15 cellular contexts compared by ENCODE assay signal in the genomic region with DNA sequence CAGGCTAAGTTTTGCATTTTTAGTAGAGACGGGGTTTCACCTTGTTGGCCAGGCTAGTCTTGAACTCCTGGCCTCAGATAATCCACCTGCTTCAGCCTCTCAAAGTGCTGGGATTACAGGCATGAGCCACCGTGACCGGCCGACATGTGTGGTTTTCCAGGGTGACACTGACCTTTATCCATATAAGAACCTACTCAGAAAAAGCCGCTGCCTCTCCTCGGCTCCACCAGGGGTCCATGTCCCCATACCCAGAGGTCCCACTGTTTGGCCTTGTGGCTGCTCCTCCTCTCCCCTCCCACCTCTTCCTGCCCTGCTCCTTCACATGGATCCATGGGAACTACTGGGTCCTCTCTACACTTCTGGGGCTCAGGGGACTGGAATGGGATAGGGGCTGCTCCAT.
DNase-seq lines count a peak whose midpoint lies in the region; ATAC-seq and TF ChIP-seq lines count a peak whose summit lies in the region.
"Had no signal": no experiment of that assay in that cellular context is flagged by ENCODE, and none has a peak within 500 bp of the region (broad histone marks: within the 10 kb centered on the region; RNA-seq: fewer than 3 reads in every experiment).

No MANE protein-coding gene starts in this region.

- no peaks in the 10 kb centered on the region for H3K23me2 ChIP-seq in H9 (ENCODE audit: insufficient read length, low read depth, low read length, poor library complexity, severe bottlenecking)

- H3K4me1 ChIP-seq in H9 (ENCODE audit: insufficient read depth, low read length) (no peaks in the 10 kb centered on the region), endodermal cell (ENCODE audit: control insufficient read depth, insufficient read depth, low read length) (no peaks in the 10 kb centered on the region), mesendoderm (ENCODE audit: control insufficient read depth, low read depth, low read length) (no peaks in the 10 kb centered on the region), lower lobe of right lung (no peaks in the 10 kb centered on the region)

- no peak overlapping the region for H4K91ac ChIP-seq in H9 (ENCODE audit: insufficient read length, low read depth, low read length)

- H3K9ac ChIP-seq in H9 (ENCODE audit: extremely low read depth, insufficient read length, low read length) (no peak overlapping the region), endodermal cell (ENCODE audit: extremely low read depth, low read length, poor library complexity, severe bottlenecking) (no peak overlapping the region), mesendoderm (ENCODE audit: low read length) (no peak overlapping the region)

- no peak overlapping the region for H3T11ph ChIP-seq in H9 (ENCODE audit: low read length)

- H3K18ac ChIP-seq in H9 (ENCODE audit: insufficient read length, low read depth, low read length) (no peak overlapping the region), mesendoderm (ENCODE audit: low read length) (no peak overlapping the region)

- no peak overlapping the region for H3K4ac ChIP-seq in H9 (ENCODE audit: low read depth, low read length)
- no peak overlapping the region for H3K4ac ChIP-seq in mesendoderm (ENCODE audit: low read depth, low read length)

- peaks cover 16 to 18% of the 10 kb centered on the region in 2 experiments for H3K4me1 Mint-ChIP-seq in H9
- peaks cover 4% of the 10 kb centered on the region for H3K4me1 Mint-ChIP-seq in endodermal cell
- H3K4me1 Mint-ChIP-seq in activated CD4-positive, alpha-beta memory T cell treated with anti-CD3 and anti-CD28 coated beads for 36 hours (ENCODE audit: low read depth): peaks cover 2% of the 10 kb centered on the region
- H3K4me1 Mint-ChIP-seq: CD4-positive, alpha-beta memory T cell had no signal

- H2BK15ac ChIP-seq in H9 (ENCODE audit: low read depth, low read length): no peak overlapping the region
- no peak overlapping the region for H2BK15ac ChIP-seq in mesendoderm (replicated peaks; ENCODE audit: low read depth)

- no CpG with 5 or more reads among the region's 6 CpGs for WGBS in H9 (ENCODE audit: extremely low coverage, insufficient read length, low lambda C conversion rate)
- WGBS in endodermal cell (ENCODE audit: insufficient coverage in 1 of 2, insufficient read length in 1 of 2), 2 experiments: 93 to 95% methylated on average over 6 of the region's 6 CpGs
- no CpG with 5 or more reads among the region's 6 CpGs for whole genome bisulfite sequencing in mesendoderm (ENCODE audit: extremely low coverage, insufficient coverage, low lambda C conversion rate)

- no peak overlapping the region for H2AK5ac ChIP-seq in H9 (ENCODE audit: insufficient read length, low read length)
- H2AK5ac ChIP-seq in mesendoderm (ENCODE audit: low read length): no peak overlapping the region

- no peak overlapping the region for H3K4me3 Mint-ChIP-seq in H9
- H3K4me3 Mint-ChIP-seq in endodermal cell: no peak overlapping the region
- H3K4me3 Mint-ChIP-seq in activated CD4-positive, alpha-beta memory T cell treated with anti-CD3 and anti-CD28 coated beads for 36 hours: no peak overlapping the region
- H3K4me3 Mint-ChIP-seq: CD4-positive, alpha-beta memory T cell had no signal

- H3K9me3 Mint-ChIP-seq in H9 (no peaks in the 10 kb centered on the region), endodermal cell (no peaks in the 10 kb centered on the region)
- no peaks in the 10 kb centered on the region for H3K9me3 Mint-ChIP-seq in activated CD4-positive, alpha-beta memory T cell treated with anti-CD3 and anti-CD28 coated beads for 36 hours
- H3K9me3 Mint-ChIP-seq: CD4-positive, alpha-beta memory T cell had no signal

- CTCF ChIA-PET in activated CD4-positive, alpha-beta memory T cell treated with anti-CD3 and anti-CD28 coated beads for 36 hours (lab: Charles Lee): no interaction called here

- H3K79me1 ChIP-seq in H9 (ENCODE audit: insufficient read depth, low read depth, low read length, poor library complexity, severe bottlenecking): no peaks in the 10 kb centered on the region
- H3K79me1 ChIP-seq in mesendoderm (ENCODE audit: low read length): no peaks in the 10 kb centered on the region

- H3K27me3 Mint-ChIP-seq in H9 (ENCODE audit: low read depth): no peaks in the 10 kb centered on the region
- H3K27me3 Mint-ChIP-seq in endodermal cell (ENCODE audit: insufficient read depth): no peaks in the 10 kb centered on the region
- peaks cover 11% of the 10 kb centered on the region for H3K27me3 Mint-ChIP-seq in activated CD4-positive, alpha-beta memory T cell treated with anti-CD3 and anti-CD28 coated beads for 36 hours

- H2BK120ac ChIP-seq in H9 (ENCODE audit: low read depth, low read length, poor library complexity, severe bottlenecking) (no peak overlapping the region), mesendoderm (ENCODE audit: low read depth, low read length) (no peak overlapping the region)

- no peak overlapping the region for H2BK5ac ChIP-seq in H9 (ENCODE audit: insufficient read length, low read length)
- no peak overlapping the region for H2BK5ac ChIP-seq in mesendoderm (ENCODE audit: low read length)

- no peak overlapping the region for H2BK12ac ChIP-seq in H9 (ENCODE audit: insufficient read length, low read depth, low read length)

- no peaks in the 10 kb centered on the region for H3K79me2 ChIP-seq in H9 (ENCODE audit: insufficient read depth, low read length)
- no peaks in the 10 kb centered on the region for H3K79me2 ChIP-seq in mesendoderm (ENCODE audit: control insufficient read depth, insufficient read depth, low read length)

- H3K56ac ChIP-seq in H9 (ENCODE audit: insufficient read length, low read depth, low read length) (no peak overlapping the region), mesendoderm (ENCODE audit: low read length) (no peak overlapping the region)

- no peaks in the 10 kb centered on the region for H3K9me3 ChIP-seq in H9 (ENCODE audit: control insufficient read depth, low read depth, low read length)
- H3K9me3 ChIP-seq in endodermal cell (ENCODE audit: control insufficient read depth, low read length): no peaks in the 10 kb centered on the region
- no peaks in the 10 kb centered on the region for H3K9me3 ChIP-seq in lower lobe of right lung

- no peak overlapping the region for H3K4me2 ChIP-seq in H9 (ENCODE audit: insufficient read depth, insufficient read length, low read length)
- H3K4me2 ChIP-seq in mesendoderm (ENCODE audit: low read length): no peak overlapping the region

- H3K36me3 Mint-ChIP-seq in H9 (ENCODE audit: insufficient read depth in 1 of 3, low read depth in 3 of 3): peaks cover 0 to 23% (median 14%) of the 10 kb centered on the region in 3 experiments; a peak in 5 of 7 replicates
- H3K36me3 Mint-ChIP-seq in endodermal cell (ENCODE audit: low read depth): peaks cover 23% of the 10 kb centered on the region
- H3K36me3 Mint-ChIP-seq in activated CD4-positive, alpha-beta memory T cell treated with anti-CD3 and anti-CD28 coated beads for 36 hours: no peaks in the 10 kb centered on the region
- H3K36me3 Mint-ChIP-seq: CD4-positive, alpha-beta memory T cell had no signal

- H3K14ac ChIP-seq in H9 (ENCODE audit: insufficient read depth, low read length): no peak overlapping the region

- no peak for ATAC-seq in lower lobe of right lung
- ATAC-seq: HCT116 had no signal

- H4K8ac ChIP-seq in H9 (replicated peaks; ENCODE audit: insufficient read length, low read depth, low read length) (no peak overlapping the region), mesendoderm (ENCODE audit: low read depth, low read length) (no peak overlapping the region)

- H3K36me3 ChIP-seq in endodermal cell (ENCODE audit: control insufficient read depth, insufficient read depth, low read length): peaks cover 66% of the 10 kb centered on the region
- H3K36me3 ChIP-seq in mesendoderm (ENCODE audit: control insufficient read depth, insufficient read depth, low read length): no peaks in the 10 kb centered on the region
- H3K36me3 ChIP-seq in lower lobe of right lung: peaks cover 40% of the 10 kb centered on the region

- H3K4me3 ChIP-seq in endodermal cell (ENCODE audit: low read length) (no peak overlapping the region), mesendoderm (ENCODE audit: low read length) (no peak overlapping the region), lower lobe of right lung (no peak overlapping the region)

- H3K27ac Mint-ChIP-seq in H9 (no peak overlapping the region), endodermal cell (no peak overlapping the region)
- H3K27ac Mint-ChIP-seq in activated CD4-positive, alpha-beta memory T cell treated with anti-CD3 and anti-CD28 coated beads for 36 hours: no peak overlapping the region
- H3K27ac Mint-ChIP-seq: CD4-positive, alpha-beta memory T cell had no signal

- TF ChIP-seq CTCF in H9 (conservative IDR thresholded peaks at IDR 0.05) (no peak), endodermal cell (conservative IDR thresholded peaks at IDR 0.05) (peak; percentile 42), lower lobe of right lung (IDR thresholded peaks at IDR 0.05) (no peak)

- no peak overlapping the region for H3K23ac ChIP-seq in H9 (ENCODE audit: insufficient read length, low read depth, low read length)
- H3K23ac ChIP-seq in mesendoderm (ENCODE audit: low read length): no peak overlapping the region

- intact Hi-C loops in lower lobe of right lung (cut with DNase I): no loop called here
- intact Hi-C loops in activated CD4-positive, alpha-beta memory T cell treated with anti-CD3 and anti-CD28 coated beads for 36 hours (cut with micrococcal nuclease): no loop called here

- peak; percentile 33 for DNase-seq in H9
- DNase-seq in endodermal cell: no peak
- peak; percentile 20 for DNase-seq in mesendoderm
- no peak for DNase-seq in hypothalamus (lab: John Stamatoyannopoulos, UW)
- DNase-seq in lower lobe of right lung: no peak
- DNase-seq in activated CD4-positive, alpha-beta memory T cell treated with anti-CD3 and anti-CD28 coated beads for 36 hours: no peak
- DNase-seq: C1 segment of cervical spinal cord; Calu3; CD4-positive, alpha-beta memory T cell; COR-L47; DMS53; DMS79 treated with DMSO at 0.1 percent for 48 hours; GF-D8; H7 had no signal

- no peak overlapping the region for H2AFZ ChIP-seq in H9 (ENCODE audit: low read length)

- no peaks in the 10 kb centered on the region for H4K20me1 ChIP-seq in H9 (ENCODE audit: control insufficient read depth, insufficient read depth, insufficient read length)

- POLR2A ChIA-PET in activated CD4-positive, alpha-beta memory T cell treated with anti-CD3 and anti-CD28 coated beads for 36 hours (lab: Charles Lee): no interaction called here

- H2BK20ac ChIP-seq in H9 (ENCODE audit: low read depth, low read length, poor library complexity, severe bottlenecking): no peak overlapping the region

- H3K27me3 ChIP-seq in H9 (ENCODE audit: insufficient read depth, low read length) (no peaks in the 10 kb centered on the region), endodermal cell (ENCODE audit: control insufficient read depth, insufficient read depth, low read length, poor library complexity, severe bottlenecking) (no peaks in the 10 kb centered on the region), mesendoderm (ENCODE audit: insufficient read depth, low read length, poor library complexity) (no peaks in the 10 kb centered on the region), lower lobe of right lung (ENCODE audit: low read depth) (no peaks in the 10 kb centered on the region)

- H3K27ac ChIP-seq in H9 (ENCODE audit: insufficient read length, low read depth, low read length): no peak overlapping the region
- no peak overlapping the region for H3K27ac ChIP-seq in endodermal cell (ENCODE audit: low read depth, low read length)
- H3K27ac ChIP-seq in mesendoderm (ENCODE audit: low read depth, low read length): no peak overlapping the region
- H3K27ac ChIP-seq in lower lobe of right lung: no peak overlapping the region

- H4K5ac ChIP-seq in H9 (ENCODE audit: insufficient read length, low read depth, low read length) (no peak overlapping the region), mesendoderm (ENCODE audit: low read length) (no peak overlapping the region)

Comparison
In these comparisons a context has a peak if more than half of its experiments do, and no peak if none do; other contexts are left out.
1. DNase-seq: peak in H9 (single experiment) and mesendoderm (single experiment); none in endodermal cell (single experiment), hypothalamus (0 of 51), lower lobe of right lung (single experiment) and activated CD4-positive, alpha-beta memory T cell treated with anti-CD3 and anti-CD28 coated beads for 36 hours (single experiment).